Comparison of ENCODE assay signal across 10 cellular contexts in the genomic region with DNA sequence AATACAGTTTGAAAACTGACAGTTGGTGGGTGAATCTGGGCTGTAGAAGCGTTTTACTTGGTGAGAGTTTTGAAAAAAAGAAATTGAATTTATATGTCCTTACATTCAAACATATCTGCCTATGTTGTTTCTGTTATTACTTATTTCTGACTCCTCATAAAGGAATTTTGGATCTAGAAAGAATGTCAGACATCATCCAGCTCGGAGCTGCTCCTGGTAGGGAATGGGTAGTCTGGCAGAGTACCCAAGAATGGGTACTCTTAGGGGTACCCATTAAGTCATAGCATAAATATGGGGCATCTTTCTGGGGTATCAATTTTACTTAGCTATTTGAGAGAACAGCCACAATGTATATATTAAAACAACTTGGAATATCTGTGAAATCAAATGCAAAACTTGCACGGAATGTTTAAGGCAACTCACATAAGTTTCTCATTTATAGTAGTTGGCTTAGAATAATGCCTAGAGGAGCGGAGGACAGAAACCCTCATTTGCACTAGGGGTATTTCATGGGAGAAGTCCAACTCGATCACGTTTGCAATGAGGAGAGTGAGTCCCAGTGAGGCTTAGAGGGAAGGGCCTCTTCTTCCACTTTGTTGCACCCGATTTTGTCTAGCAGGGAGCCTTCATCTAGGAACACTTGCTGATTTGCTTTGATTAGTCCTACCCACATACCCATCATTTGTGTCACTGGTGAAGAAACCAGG. TPM values are rescaled to one million over a fixed set of nuclear protein-coding genes. Genes with fewer than 3 reads are reported as not detected.
DNase-seq lines count a peak whose midpoint lies in the region; ATAC-seq and TF ChIP-seq lines count a peak whose summit lies in the region.
"Had no signal": no experiment of that assay in that cellular context is flagged by ENCODE, and none has a peak within 500 bp of the region (broad histone marks: within the 10 kb centered on the region; RNA-seq: fewer than 3 reads in every experiment).

No MANE protein-coding gene starts in this region.

- H3K4me2 ChIP-seq in PC-3 (ENCODE audit: low read length), result peak overlapping the region; percentile 67
- no peak overlapping the region for H3K4me2 ChIP-seq in neural progenitor cell

- peaks cover 16% of the 10 kb centered on the region for H3K4me1 Mint-ChIP-seq in neural progenitor cell
- H3K4me1 Mint-ChIP-seq in CD8-positive, alpha-beta memory T cell, result peaks cover 6 to 12% (median 6%) of the 10 kb centered on the region in 3 donors

- DNase-seq in PC-3 (peak; percentile 30), epithelial cell of prostate (ENCODE audit: low read depth, low spot score) (no peak), neural progenitor cell (ENCODE audit: low spot score) (no peak), NCI-H1436 (lab: John Stamatoyannopoulos, UW) (no peak)
- no peak for DNase-seq in activated naive CD4-positive, alpha-beta T cell treated with Interleukin-2 at 50 U/mL for 16 hours
- DNase-seq in CD8-positive, alpha-beta memory T cell, result no peak
- DNase-seq: NCI-H446 treated with DMSO at 0.1 percent for 48 hours, T-helper 1 cell had no signal

- H3K9me3 ChIP-seq in PC-3 (ENCODE audit: low read length) (no peaks in the 10 kb centered on the region), neural progenitor cell (ENCODE audit: low read depth) (no peaks in the 10 kb centered on the region)
- no peaks in the 10 kb centered on the region for H3K9me3 ChIP-seq in CD8-positive, alpha-beta memory T cell (ENCODE audit: low read length)

- peaks cover 16% of the 10 kb centered on the region for H3K27me3 Mint-ChIP-seq in neural progenitor cell (ENCODE audit: insufficient read depth, low read depth)
- peaks cover 27 to 57% of the 10 kb centered on the region in 2 donors for H3K27me3 Mint-ChIP-seq in CD8-positive, alpha-beta memory T cell

- POLR2A ChIA-PET in PC-3 (lab: Charles Lee; ENCODE audit: unreplicated experiment), result interaction anchor here (1.0 kb wide), 1 partner anchor 19 kb away, joined by 10 read pairs; no protein-coding TSS in a partner anchor
- POLR2A ChIA-PET in CD8-positive, alpha-beta memory T cell (lab: Charles Lee), result no interaction called here

- peaks cover 2% of the 10 kb centered on the region for H3K36me3 Mint-ChIP-seq in neural progenitor cell
- H3K36me3 Mint-ChIP-seq in CD8-positive, alpha-beta memory T cell, result no peaks in the 10 kb centered on the region

- H3K27me3 ChIP-seq in ACC112 (ENCODE audit: insufficient read depth, low read length) (no peaks in the 10 kb centered on the region), PC-3 (ENCODE audit: low read length) (no peaks in the 10 kb centered on the region), neural progenitor cell (peaks cover 18% of the 10 kb centered on the region)
- H3K27me3 ChIP-seq in CD8-positive, alpha-beta memory T cell (ENCODE audit: insufficient read depth, low read length, poor library complexity, severe bottlenecking), result peaks cover 7% of the 10 kb centered on the region

- no peak overlapping the region for H3K27ac Mint-ChIP-seq in neural progenitor cell
- H3K27ac Mint-ChIP-seq in CD8-positive, alpha-beta memory T cell, result no peak overlapping the region

- intact Hi-C loops in PC-3 (cut with micrococcal nuclease), result no loop called here

- BruUV-seq in PC-3 (replicated peaks; lab: Mats Ljungman, UMichigan), result TSS peak; percentile 10

- H3K27ac ChIP-seq in ACC112 (ENCODE audit: low read depth, low read length), result peak overlapping the region; percentile 79
- H3K27ac ChIP-seq in PC-3 (ENCODE audit: low read length), result peak overlapping the region; percentile 66
- H3K27ac ChIP-seq in epithelial cell of prostate, result peak overlapping the region; percentile 92
- H3K27ac ChIP-seq in neural progenitor cell, result no peak overlapping the region
- no peak overlapping the region for H3K27ac ChIP-seq in CD8-positive, alpha-beta memory T cell (ENCODE audit: low read depth, low read length)

- H3K4me3 ChIP-seq in ACC112 (ENCODE audit: low read depth, low read length) (peak overlapping the region; percentile 62), PC-3 (ENCODE audit: low read length) (peak overlapping the region; percentile 27; the same call in 1 of the 2 replicates), neural progenitor cell (no peak overlapping the region)
- H3K4me3 ChIP-seq in CD8-positive, alpha-beta memory T cell (ENCODE audit: low read length), result no peak overlapping the region

- H3K4me1 ChIP-seq in ACC112 (ENCODE audit: control insufficient read depth, insufficient read depth, low read length, unreplicated experiment), result peaks cover 41% of the 10 kb centered on the region
- H3K4me1 ChIP-seq in PC-3 (ENCODE audit: insufficient read depth, low read length), result peaks cover 46% of the 10 kb centered on the region
- H3K4me1 ChIP-seq in neural progenitor cell, result no peaks in the 10 kb centered on the region
- H3K4me1 ChIP-seq in CD8-positive, alpha-beta memory T cell (ENCODE audit: insufficient read depth, low read length), result no peaks in the 10 kb centered on the region

- H3K79me2 ChIP-seq in ACC112 (ENCODE audit: control insufficient read depth, insufficient read depth, low read length, unreplicated experiment) (peaks cover 21% of the 10 kb centered on the region), PC-3 (ENCODE audit: low read length) (peaks cover 24% of the 10 kb centered on the region), neural progenitor cell (ENCODE audit: low read depth) (peaks cover 6% of the 10 kb centered on the region)

- H3K9ac ChIP-seq in PC-3 (ENCODE audit: low read length), result peak overlapping the region; percentile 24; the same call in 1 of the 2 replicates
- H3K9ac ChIP-seq in neural progenitor cell, result no peak overlapping the region

- H3K36me3 ChIP-seq in ACC112 (ENCODE audit: insufficient read depth, low read length) (peaks cover 5% of the 10 kb centered on the region), PC-3 (ENCODE audit: low read depth, low read length) (peaks cover 3% of the 10 kb centered on the region; the same call in 1 of the 2 replicates), neural progenitor cell (no peaks in the 10 kb centered on the region)
- H3K36me3 ChIP-seq in CD8-positive, alpha-beta memory T cell (ENCODE audit: insufficient read depth, low read length), result no peaks in the 10 kb centered on the region

- CTCF ChIA-PET in PC-3 (lab: Charles Lee), result interaction anchor here (2.3 kb wide), 1 partner anchor 18 kb away, joined by 10 read pairs; no protein-coding TSS in a partner anchor
- CTCF ChIA-PET in CD8-positive, alpha-beta memory T cell (lab: Charles Lee), result no interaction called here

- peak overlapping the region; percentile 29 for H3K4me3 Mint-ChIP-seq in neural progenitor cell
- H3K4me3 Mint-ChIP-seq in CD8-positive, alpha-beta memory T cell, result no peak overlapping the region

- H4K20me1 ChIP-seq in PC-3 (ENCODE audit: low read length), result peaks cover 5% of the 10 kb centered on the region; the same call in 1 of the 2 replicates
- H4K20me1 ChIP-seq in neural progenitor cell (ENCODE audit: low read depth), result peaks cover 16% of the 10 kb centered on the region

- no peaks in the 10 kb centered on the region for H3K9me3 Mint-ChIP-seq in neural progenitor cell
- H3K9me3 Mint-ChIP-seq in CD8-positive, alpha-beta memory T cell, result no peaks in the 10 kb centered on the region

- no peaks in the 10 kb centered on the region for H3K9me2 ChIP-seq in PC-3 (replicated peaks; ENCODE audit: low read length)

- H3F3A ChIP-seq in PC-3 (ENCODE audit: low read length, unreplicated experiment), result no peaks in the 10 kb centered on the region
- H3F3A ChIP-seq in neural progenitor cell (ENCODE audit: low read depth), result peaks cover 13% of the 10 kb centered on the region

- H2AFZ ChIP-seq in ACC112 (ENCODE audit: low read length, unreplicated experiment) (peak overlapping the region; percentile 42), PC-3 (ENCODE audit: low read length) (0 out of 2 replicates have a peak overlapping the region, but pooled peaks have one; percentile 14), neural progenitor cell (replicated peaks) (no peak overlapping the region)

- ATAC-seq in PC-3 (no peak), GM18517 (IDR thresholded peaks at IDR 0.05; ENCODE audit: unreplicated experiment) (no peak)

- TF ChIP-seq CTCF in PC-3 (conservative IDR thresholded peaks at IDR 0.05; ENCODE audit: low read depth, low read length), result no peak
- TF ChIP-seq CTCF in neural progenitor cell (IDR thresholded peaks at IDR 0.05), result no peak

RNA-seq across cellular contexts. Expression of a gene that starts 2.4 kb away (rescaled TPM):
- 133 and 166 TPM in 2 replicates for total RNA-seq in PC-3 (2014; rRNA removed)
- 18.6 and 19.3 TPM in 2 replicates for total RNA-seq in neural progenitor cell (ENCODE audit: low replicate concordance)
- under 1 TPM in 1 of 2 experiments, not detected in 1; 0.51 TPM for total RNA-seq in CD8-positive, alpha-beta memory T cell
- polyA plus RNA-seq in CD8-positive, alpha-beta memory T cell, result 0.05 TPM

RNA-seq across cellular contexts. Expression of a gene that starts 35.9 kb away (rescaled TPM):
- total RNA-seq in PC-3 (2014; rRNA removed) (5.9 and 7.2 TPM in 2 replicates), neural progenitor cell (ENCODE audit: low replicate concordance) (8.0 and 8.6 TPM in 2 replicates)
- under 1 TPM; 0.18 to 0.20 TPM for total RNA-seq in CD8-positive, alpha-beta memory T cell
- not detected for polyA plus RNA-seq in CD8-positive, alpha-beta memory T cell

RNA-seq across cellular contexts. Expression of a gene that starts 36.3 kb away (rescaled TPM):
- total RNA-seq in PC-3 (2014; rRNA removed) (7.7 and 13.6 TPM in 2 replicates), neural progenitor cell (ENCODE audit: low replicate concordance) (33.5 and 62.4 TPM in 2 replicates)
- under 1 TPM; 0.46 to 0.62 TPM for total RNA-seq in CD8-positive, alpha-beta memory T cell
- not detected for polyA plus RNA-seq in CD8-positive, alpha-beta memory T cell

Comparison
In these comparisons a context has a peak if more than half of its experiments do, and no peak if none do; other contexts are left out.
1. H3K27ac ChIP-seq: peak in ACC112 (single experiment), PC-3 (single experiment) and epithelial cell of prostate (single experiment); none in neural progenitor cell (single experiment) and CD8-positive, alpha-beta memory T cell (single experiment).
2. H3K4me3 ChIP-seq: peak in ACC112 (single experiment) and PC-3 (single experiment); none in neural progenitor cell (single experiment) and CD8-positive, alpha-beta memory T cell (single experiment).
3. RNA of a gene that starts 2.4 kb away (total RNA-seq): 133 to 166 TPM in PC-3 and 18.6 to 19.3 TPM in neural progenitor cell; 0.51 TPM in CD8-positive, alpha-beta memory T cell; every median in the first group is over 10 times any median in the second.